20 cellular contexts compared by ENCODE assay signal in genomic region chr10:107424628-107425027, GRCh38.
DNase-seq lines count a peak whose midpoint lies in the region; ATAC-seq and TF ChIP-seq lines count a peak whose summit lies in the region.
"Had no signal": no experiment of that assay in that cellular context is flagged by ENCODE, and none has a peak within 500 bp of the region (broad histone marks: within the 10 kb centered on the region; RNA-seq: fewer than 3 reads in every experiment).

No MANE protein-coding gene starts in this region.

- H3K4me3 Mint-ChIP-seq in nephron (no peak overlapping the region), glutamatergic neuron (ENCODE audit: unreplicated experiment) (no peak overlapping the region)
- H3K4me3 Mint-ChIP-seq: B cell; CD4-positive, alpha-beta T cell; CD8-positive, alpha-beta T cell had no signal

- H3K4me1 ChIP-seq in right cardiac atrium (ENCODE audit: control insufficient read depth, insufficient read depth, low read length) (peaks cover 2% of the 10 kb centered on the region), heart left ventricle (no peaks in the 10 kb centered on the region), tibial nerve (peaks cover 0 to 4% (median 0%) of the 10 kb centered on the region in 4 donors)
- H3K4me1 ChIP-seq: A549; BLaER1 treated with 17β-estradiol and CSF1 and Interleukin-3, amounts not matched to agents 10 nM and 100 nM; Caco-2 had no signal

- DNase-seq in right cardiac atrium, result peak in 1 of 3 donors; percentile 28
- DNase-seq in heart left ventricle, result no peak
- no peak for DNase-seq in tibial nerve (ENCODE audit: low spot score in 2 of 2)
- DNase-seq in glutamatergic neuron, result no peak
- no peak for DNase-seq in NCI-H1694 treated with DMSO at 0.1 percent for 48 hours (lab: John Stamatoyannopoulos, UW)
- DNase-seq in dermis blood vessel endothelial cell, result no peak
- DNase-seq: AML-193; Caco-2; Calu3; CD4-positive, alpha-beta T cell; CD8-positive, alpha-beta T cell; DMS79 treated with DMSO at 0.1 percent for 48 hours; GF-D8 had no signal

- intact Hi-C loops in right cardiac atrium (cut with DNase I) (no loop called here), heart left ventricle (cut with DNase I) (no loop called here)

- no peak overlapping the region for H3K4me3 ChIP-seq in right cardiac atrium (ENCODE audit: low read length)
- H3K4me3 ChIP-seq in heart left ventricle, result no peak overlapping the region
- H3K4me3 ChIP-seq in tibial nerve, result no peak overlapping the region
- H3K4me3 ChIP-seq: A549; BLaER1 treated with 17β-estradiol and CSF1 and Interleukin-3, amounts not matched to agents 10 nM and 100 nM; GM12878 had no signal

- TF ChIP-seq CTCF in heart left ventricle (IDR thresholded peaks at IDR 0.05), result no peak
- TF ChIP-seq CTCF in nephron (IDR thresholded peaks at IDR 0.05; ENCODE audit: unreplicated experiment in 3 of 3), result no peak
- no peak for TF ChIP-seq CTCF in tibial nerve (IDR thresholded peaks at IDR 0.05)
- no peak for TF ChIP-seq CTCF in glutamatergic neuron (IDR thresholded peaks at IDR 0.05; ENCODE audit: partially characterized antibody, unreplicated experiment)

- H3K27me3 ChIP-seq in right cardiac atrium (ENCODE audit: control insufficient read depth, insufficient read depth), result no peaks in the 10 kb centered on the region
- peaks cover 0 to 4% (median 0%) of the 10 kb centered on the region in 9 donors for H3K27me3 ChIP-seq in heart left ventricle
- no peaks in the 10 kb centered on the region for H3K27me3 ChIP-seq in tibial nerve
- H3K27me3 ChIP-seq: BLaER1 treated with 17β-estradiol and CSF1 and Interleukin-3, amounts not matched to agents 10 nM and 100 nM had no signal

- WGBS in right cardiac atrium, result 55% methylated on average over 5 of the region's 5 CpGs
- WGBS in heart left ventricle, 4 donors, result 66 to 83% (median 74%) methylated on average over 5 of the region's 5 CpGs
- 42 to 52% methylated on average over 5 of the region's 5 CpGs for WGBS in tibial nerve, 2 donors

- TF ChIP-seq EP300 in tibial nerve (IDR thresholded peaks at IDR 0.05), result peak in 1 of 2 donors; percentile 13

- TF ChIP-seq POLR2A in heart left ventricle (IDR thresholded peaks at IDR 0.05) (no peak), tibial nerve (IDR thresholded peaks at IDR 0.05) (no peak)

- H3K27ac ChIP-seq in right cardiac atrium (ENCODE audit: low read length) (no peak overlapping the region), heart left ventricle (no peak overlapping the region), tibial nerve (peak overlapping the region; percentile 37 to 74 (median 66))
- H3K27ac ChIP-seq: 22Rv1; A549; BLaER1 treated with 17β-estradiol and CSF1 and Interleukin-3, amounts not matched to agents 10 nM and 100 nM; C4-2B had no signal

- no peaks in the 10 kb centered on the region for H3K9me3 Mint-ChIP-seq in nephron
- no peaks in the 10 kb centered on the region for H3K9me3 Mint-ChIP-seq in glutamatergic neuron (ENCODE audit: unreplicated experiment)

- H3K36me3 Mint-ChIP-seq in nephron (ENCODE audit: low read depth), result no peaks in the 10 kb centered on the region
- H3K36me3 Mint-ChIP-seq in glutamatergic neuron (ENCODE audit: unreplicated experiment), result no peaks in the 10 kb centered on the region
- H3K36me3 Mint-ChIP-seq: CD8-positive, alpha-beta T cell had no signal

- H3K27ac Mint-ChIP-seq in nephron (peak overlapping the region; percentile 40 to 49 (median 40)), glutamatergic neuron (ENCODE audit: unreplicated experiment) (no peak overlapping the region)
- H3K27ac Mint-ChIP-seq: B cell; CD4-positive, alpha-beta T cell; CD8-positive, alpha-beta T cell had no signal

- H3K27me3 Mint-ChIP-seq in nephron (ENCODE audit: low read depth) (no peaks in the 10 kb centered on the region), glutamatergic neuron (ENCODE audit: unreplicated experiment) (no peaks in the 10 kb centered on the region)
- H3K27me3 Mint-ChIP-seq: B cell; CD4-positive, alpha-beta T cell had no signal

- ATAC-seq in right cardiac atrium, result peak; percentile 43 to 54
- no peak for ATAC-seq in heart left ventricle
- ATAC-seq: A549; CD8-positive, alpha-beta T cell had no signal

- no peaks in the 10 kb centered on the region for H3K36me3 ChIP-seq in heart left ventricle
- no peaks in the 10 kb centered on the region for H3K36me3 ChIP-seq in tibial nerve
- H3K36me3 ChIP-seq: BLaER1 treated with 17β-estradiol and CSF1 and Interleukin-3, amounts not matched to agents 10 nM and 100 nM had no signal

- H3K4me1 Mint-ChIP-seq in nephron (peaks cover 5% of the 10 kb centered on the region), glutamatergic neuron (ENCODE audit: low read depth, unreplicated experiment) (peaks cover 2% of the 10 kb centered on the region)

- H3K9me3 ChIP-seq in right cardiac atrium (ENCODE audit: control insufficient read depth, low read length) (no peaks in the 10 kb centered on the region), heart left ventricle (no peaks in the 10 kb centered on the region), tibial nerve (no peaks in the 10 kb centered on the region)
- H3K9me3 ChIP-seq: BLaER1 treated with 17β-estradiol and CSF1 and Interleukin-3, amounts not matched to agents 10 nM and 100 nM; Caco-2 had no signal

Comparison
In these comparisons a context has a peak if more than half of its experiments do, and no peak if none do; other contexts are left out.
1. ATAC-seq: peak in right cardiac atrium (2 of 2); none in heart left ventricle (0 of 4).
2. H3K27ac ChIP-seq: peak in tibial nerve (4 of 4); none in right cardiac atrium (single experiment) and heart left ventricle (0 of 12).